ENCODE assay signal across 3 cellular contexts in the genomic region with DNA sequence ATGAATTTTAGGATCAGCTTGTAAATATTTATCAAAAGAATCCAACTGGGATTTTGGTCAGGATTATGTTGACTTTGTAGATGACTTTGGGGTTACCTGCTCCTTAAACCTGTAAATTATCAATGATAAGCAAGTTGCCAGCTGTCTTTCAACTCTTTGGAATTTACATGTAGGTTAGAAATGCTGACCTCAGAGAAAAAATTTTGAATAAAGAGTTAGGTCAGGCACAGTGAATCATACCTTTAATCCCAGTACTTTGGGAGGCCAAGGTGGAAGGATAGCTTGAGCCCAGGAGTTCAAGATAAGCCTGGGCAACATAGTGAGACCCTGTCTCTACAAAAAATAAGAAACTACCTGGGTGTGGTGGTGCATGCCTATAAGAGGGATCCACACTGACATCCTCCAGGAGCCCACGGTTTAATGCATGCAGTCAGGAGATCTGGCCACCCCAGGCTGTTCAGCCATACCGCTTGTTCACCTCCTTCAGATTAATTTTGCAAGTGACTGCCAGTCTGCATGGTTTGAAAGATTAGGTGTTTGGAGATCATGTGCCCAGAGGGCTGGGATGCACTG.
A peak's percentile ranks its signal among the peaks of the same experiment; 100 is the strongest.
TF ChIP-seq lines count a peak whose summit lies in the region.

No MANE protein-coding gene starts in this region.

TF ChIP-seq in HepG2, 621 proteins besides CTCF, POLR2A, EP300 and RAD21 (continued from another document):
- TF ChIP-seq CEBPB (IDR thresholded peaks at IDR 0.05; ENCODE audit: borderline replicate concordance, low read depth, low read length) (no peak), ATF7-NPFF (CRISPR knock-in tag; IDR thresholded peaks at IDR 0.05; ENCODE audit: low read depth) (no peak), NR1H2 (CRISPR knock-in tag; IDR thresholded peaks at IDR 0.05; ENCODE audit: borderline replicate concordance, low read depth) (no peak), MAFK (conservative IDR thresholded peaks at IDR 0.05 in 1 of 2, IDR thresholded peaks at IDR 0.05 in 1 of 2; ENCODE audit: low read length in 2 of 2) (peak; percentile 61 to 70), MAFF (IDR thresholded peaks at IDR 0.05; ENCODE audit: low read depth, low read length) (peak; percentile 51), MZF1 (CRISPR knock-in tag; IDR thresholded peaks at IDR 0.05; ENCODE audit: borderline replicate concordance) (no peak), ZNF614 (CRISPR knock-in tag; IDR thresholded peaks at IDR 0.05; ENCODE audit: borderline replicate concordance) (no peak), XRCC5 (optimal IDR thresholded peaks at IDR 0.05; ENCODE audit: low read length) (no peak), ZNF737 (CRISPR knock-in tag; IDR thresholded peaks at IDR 0.05; ENCODE audit: borderline replicate concordance) (no peak), ZMYM2 (CRISPR knock-in tag; IDR thresholded peaks at IDR 0.05) (no peak)
- TF ChIP-seq, protein P1, sequence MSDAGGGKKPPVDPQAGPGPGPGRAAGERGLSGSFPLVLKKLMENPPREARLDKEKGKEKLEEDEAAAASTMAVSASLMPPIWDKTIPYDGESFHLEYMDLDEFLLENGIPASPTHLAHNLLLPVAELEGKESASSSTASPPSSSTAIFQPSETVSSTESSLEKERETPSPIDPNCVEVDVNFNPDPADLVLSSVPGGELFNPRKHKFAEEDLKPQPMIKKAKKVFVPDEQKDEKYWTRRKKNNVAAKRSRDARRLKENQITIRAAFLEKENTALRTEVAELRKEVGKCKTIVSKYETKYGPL (CRISPR knock-in tag; IDR thresholded peaks at IDR 0.05), result no peak

TF ChIP-seq in K562, 482 proteins besides CTCF, POLR2A, EP300 and RAD21 (continued from another document):
- TF ChIP-seq SMAD4 (CRISPR knock-in tag; conservative IDR thresholded peaks at IDR 0.05), result 0 out of 2 replicates have a peak, but pooled peaks have one; percentile 10
- TF ChIP-seq KDM1A (IDR thresholded peaks at IDR 0.05), result peak in 1 of 2 experiments; percentile 48; a peak in 2 of 4 replicates
- TF ChIP-seq BCOR (IDR thresholded peaks at IDR 0.05), result peak; percentile 73
- TF ChIP-seq TEAD1 (CRISPR knock-in tag; IDR thresholded peaks at IDR 0.05), result 0 out of 4 replicates have a peak, but pooled peaks of 1 of the 2 experiments have one; percentile 18
- TF ChIP-seq ZNF121 (CRISPR knock-in tag; conservative IDR thresholded peaks at IDR 0.05), result peak; percentile 86
- TF ChIP-seq, protein P2, sequence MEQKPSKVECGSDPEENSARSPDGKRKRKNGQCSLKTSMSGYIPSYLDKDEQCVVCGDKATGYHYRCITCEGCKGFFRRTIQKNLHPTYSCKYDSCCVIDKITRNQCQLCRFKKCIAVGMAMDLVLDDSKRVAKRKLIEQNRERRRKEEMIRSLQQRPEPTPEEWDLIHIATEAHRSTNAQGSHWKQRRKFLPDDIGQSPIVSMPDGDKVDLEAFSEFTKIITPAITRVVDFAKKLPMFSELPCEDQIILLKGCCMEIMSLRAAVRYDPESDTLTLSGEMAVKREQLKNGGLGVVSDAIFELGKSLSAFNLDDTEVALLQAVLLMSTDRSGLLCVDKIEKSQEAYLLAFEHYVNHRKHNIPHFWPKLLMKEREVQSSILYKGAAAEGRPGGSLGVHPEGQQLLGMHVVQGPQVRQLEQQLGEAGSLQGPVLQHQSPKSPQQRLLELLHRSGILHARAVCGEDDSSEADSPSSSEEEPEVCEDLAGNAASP (IDR thresholded peaks at IDR 0.05), result no peak
- TF ChIP-seq C11orf30 (IDR thresholded peaks at IDR 0.05; ENCODE audit: low read depth), result peak; percentile 75
- 0 out of 2 replicates have a peak, but pooled peaks have one; percentile 42 for TF ChIP-seq MAFF (IDR thresholded peaks at IDR 0.05; ENCODE audit: low read length)
- TF ChIP-seq MAFG (tag; conservative IDR thresholded peaks at IDR 0.05), result peak; percentile 42; the same call in 1 of the 2 replicates
- TF ChIP-seq RBM25 (IDR thresholded peaks at IDR 0.05; ENCODE audit: low read depth, low read length, severe bottlenecking), result peak; percentile 54
- no peak for TF ChIP-seq TAF9B (IDR thresholded peaks at IDR 0.05; ENCODE audit: partially characterized antibody)
- TF ChIP-seq ZC3H4 (CRISPR knock-in tag; IDR thresholded peaks at IDR 0.05; ENCODE audit: borderline replicate concordance), result peak; percentile 64; the same call in 1 of the 2 replicates
- peak; percentile 24; the same call in 1 of the 2 replicates for TF ChIP-seq MAFK (IDR thresholded peaks at IDR 0.05; ENCODE audit: low read length)
- no peak for TF ChIP-seq SPI1 (IDR thresholded peaks at IDR 0.05; ENCODE audit: borderline replicate concordance, low read depth, low read length)

TF ChIP-seq in SK-N-SH treated with all-trans-retinoic acid at 6 μM for 48 hours, 23 proteins besides CTCF, POLR2A, EP300 and RAD21:
- TF ChIP-seq, protein P3, sequence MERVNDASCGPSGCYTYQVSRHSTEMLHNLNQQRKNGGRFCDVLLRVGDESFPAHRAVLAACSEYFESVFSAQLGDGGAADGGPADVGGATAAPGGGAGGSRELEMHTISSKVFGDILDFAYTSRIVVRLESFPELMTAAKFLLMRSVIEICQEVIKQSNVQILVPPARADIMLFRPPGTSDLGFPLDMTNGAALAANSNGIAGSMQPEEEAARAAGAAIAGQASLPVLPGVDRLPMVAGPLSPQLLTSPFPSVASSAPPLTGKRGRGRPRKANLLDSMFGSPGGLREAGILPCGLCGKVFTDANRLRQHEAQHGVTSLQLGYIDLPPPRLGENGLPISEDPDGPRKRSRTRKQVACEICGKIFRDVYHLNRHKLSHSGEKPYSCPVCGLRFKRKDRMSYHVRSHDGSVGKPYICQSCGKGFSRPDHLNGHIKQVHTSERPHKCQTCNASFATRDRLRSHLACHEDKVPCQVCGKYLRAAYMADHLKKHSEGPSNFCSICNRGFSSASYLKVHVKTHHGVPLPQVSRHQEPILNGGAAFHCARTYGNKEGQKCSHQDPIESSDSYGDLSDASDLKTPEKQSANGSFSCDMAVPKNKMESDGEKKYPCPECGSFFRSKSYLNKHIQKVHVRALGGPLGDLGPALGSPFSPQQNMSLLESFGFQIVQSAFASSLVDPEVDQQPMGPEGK (CRISPR knock-in tag; IDR thresholded peaks at IDR 0.05; ENCODE audit: borderline replicate concordance), result no peak
- TF ChIP-seq, protein P4, sequence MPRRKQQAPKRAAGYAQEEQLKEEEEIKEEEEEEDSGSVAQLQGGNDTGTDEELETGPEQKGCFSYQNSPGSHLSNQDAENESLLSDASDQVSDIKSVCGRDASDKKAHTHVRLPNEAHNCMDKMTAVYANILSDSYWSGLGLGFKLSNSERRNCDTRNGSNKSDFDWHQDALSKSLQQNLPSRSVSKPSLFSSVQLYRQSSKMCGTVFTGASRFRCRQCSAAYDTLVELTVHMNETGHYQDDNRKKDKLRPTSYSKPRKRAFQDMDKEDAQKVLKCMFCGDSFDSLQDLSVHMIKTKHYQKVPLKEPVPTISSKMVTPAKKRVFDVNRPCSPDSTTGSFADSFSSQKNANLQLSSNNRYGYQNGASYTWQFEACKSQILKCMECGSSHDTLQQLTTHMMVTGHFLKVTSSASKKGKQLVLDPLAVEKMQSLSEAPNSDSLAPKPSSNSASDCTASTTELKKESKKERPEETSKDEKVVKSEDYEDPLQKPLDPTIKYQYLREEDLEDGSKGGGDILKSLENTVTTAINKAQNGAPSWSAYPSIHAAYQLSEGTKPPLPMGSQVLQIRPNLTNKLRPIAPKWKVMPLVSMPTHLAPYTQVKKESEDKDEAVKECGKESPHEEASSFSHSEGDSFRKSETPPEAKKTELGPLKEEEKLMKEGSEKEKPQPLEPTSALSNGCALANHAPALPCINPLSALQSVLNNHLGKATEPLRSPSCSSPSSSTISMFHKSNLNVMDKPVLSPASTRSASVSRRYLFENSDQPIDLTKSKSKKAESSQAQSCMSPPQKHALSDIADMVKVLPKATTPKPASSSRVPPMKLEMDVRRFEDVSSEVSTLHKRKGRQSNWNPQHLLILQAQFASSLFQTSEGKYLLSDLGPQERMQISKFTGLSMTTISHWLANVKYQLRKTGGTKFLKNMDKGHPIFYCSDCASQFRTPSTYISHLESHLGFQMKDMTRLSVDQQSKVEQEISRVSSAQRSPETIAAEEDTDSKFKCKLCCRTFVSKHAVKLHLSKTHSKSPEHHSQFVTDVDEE (CRISPR knock-in tag; IDR thresholded peaks at IDR 0.05), result no peak
- TF ChIP-seq ZNF70 (CRISPR knock-in tag; IDR thresholded peaks at IDR 0.05) (no peak), ZFP30 (CRISPR knock-in tag; IDR thresholded peaks at IDR 0.05) (no peak), TOX (CRISPR knock-in tag; IDR thresholded peaks at IDR 0.05; ENCODE audit: borderline replicate concordance) (no peak), SNAI2 (CRISPR knock-in tag; IDR thresholded peaks at IDR 0.05) (no peak), GLIS3 (CRISPR knock-in tag; IDR thresholded peaks at IDR 0.05) (no peak), ZC3H10 (CRISPR knock-in tag; IDR thresholded peaks at IDR 0.05) (no peak), ZNF565 (CRISPR knock-in tag; conservative IDR thresholded peaks at IDR 0.05; ENCODE audit: low read depth) (no peak), PPARA (CRISPR knock-in tag; IDR thresholded peaks at IDR 0.05; ENCODE audit: borderline replicate concordance) (no peak), TCF4 (CRISPR knock-in tag; IDR thresholded peaks at IDR 0.05; ENCODE audit: borderline replicate concordance) (no peak), CSDC2 (CRISPR knock-in tag; IDR thresholded peaks at IDR 0.05) (no peak), ZFP3 (CRISPR knock-in tag; IDR thresholded peaks at IDR 0.05) (no peak), ARNTL (CRISPR knock-in tag; IDR thresholded peaks at IDR 0.05; ENCODE audit: borderline replicate concordance, low read depth) (no peak), BACH2 (CRISPR knock-in tag; IDR thresholded peaks at IDR 0.05; ENCODE audit: borderline replicate concordance) (no peak), RARB (CRISPR knock-in tag; IDR thresholded peaks at IDR 0.05) (no peak), OSR1 (CRISPR knock-in tag; IDR thresholded peaks at IDR 0.05) (no peak)
- TF ChIP-seq, protein P5, sequence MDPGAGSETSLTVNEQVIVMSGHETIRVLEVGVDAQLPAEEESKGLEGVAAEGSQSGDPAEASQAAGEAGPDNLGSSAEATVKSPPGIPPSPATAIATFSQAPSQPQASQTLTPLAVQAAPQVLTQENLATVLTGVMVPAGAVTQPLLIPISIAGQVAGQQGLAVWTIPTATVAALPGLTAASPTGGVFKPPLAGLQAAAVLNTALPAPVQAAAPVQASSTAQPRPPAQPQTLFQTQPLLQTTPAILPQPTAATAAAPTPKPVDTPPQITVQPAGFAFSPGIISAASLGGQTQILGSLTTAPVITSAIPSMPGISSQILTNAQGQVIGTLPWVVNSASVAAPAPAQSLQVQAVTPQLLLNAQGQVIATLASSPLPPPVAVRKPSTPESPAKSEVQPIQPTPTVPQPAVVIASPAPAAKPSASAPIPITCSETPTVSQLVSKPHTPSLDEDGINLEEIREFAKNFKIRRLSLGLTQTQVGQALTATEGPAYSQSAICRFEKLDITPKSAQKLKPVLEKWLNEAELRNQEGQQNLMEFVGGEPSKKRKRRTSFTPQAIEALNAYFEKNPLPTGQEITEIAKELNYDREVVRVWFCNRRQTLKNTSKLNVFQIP (CRISPR knock-in tag; IDR thresholded peaks at IDR 0.05; ENCODE audit: borderline replicate concordance, low read depth), result no peak
- TF ChIP-seq, protein P6, sequence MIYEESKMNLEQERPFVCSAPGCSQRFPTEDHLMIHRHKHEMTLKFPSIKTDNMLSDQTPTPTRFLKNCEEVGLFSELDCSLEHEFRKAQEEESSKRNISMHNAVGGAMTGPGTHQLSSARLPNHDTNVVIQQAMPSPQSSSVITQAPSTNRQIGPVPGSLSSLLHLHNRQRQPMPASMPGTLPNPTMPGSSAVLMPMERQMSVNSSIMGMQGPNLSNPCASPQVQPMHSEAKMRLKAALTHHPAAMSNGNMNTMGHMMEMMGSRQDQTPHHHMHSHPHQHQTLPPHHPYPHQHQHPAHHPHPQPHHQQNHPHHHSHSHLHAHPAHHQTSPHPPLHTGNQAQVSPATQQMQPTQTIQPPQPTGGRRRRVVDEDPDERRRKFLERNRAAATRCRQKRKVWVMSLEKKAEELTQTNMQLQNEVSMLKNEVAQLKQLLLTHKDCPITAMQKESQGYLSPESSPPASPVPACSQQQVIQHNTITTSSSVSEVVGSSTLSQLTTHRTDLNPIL (CRISPR knock-in tag; IDR thresholded peaks at IDR 0.05; ENCODE audit: low read depth), result no peak
